Comparison of ENCODE assay signal across 8 cellular contexts in the genomic region with DNA sequence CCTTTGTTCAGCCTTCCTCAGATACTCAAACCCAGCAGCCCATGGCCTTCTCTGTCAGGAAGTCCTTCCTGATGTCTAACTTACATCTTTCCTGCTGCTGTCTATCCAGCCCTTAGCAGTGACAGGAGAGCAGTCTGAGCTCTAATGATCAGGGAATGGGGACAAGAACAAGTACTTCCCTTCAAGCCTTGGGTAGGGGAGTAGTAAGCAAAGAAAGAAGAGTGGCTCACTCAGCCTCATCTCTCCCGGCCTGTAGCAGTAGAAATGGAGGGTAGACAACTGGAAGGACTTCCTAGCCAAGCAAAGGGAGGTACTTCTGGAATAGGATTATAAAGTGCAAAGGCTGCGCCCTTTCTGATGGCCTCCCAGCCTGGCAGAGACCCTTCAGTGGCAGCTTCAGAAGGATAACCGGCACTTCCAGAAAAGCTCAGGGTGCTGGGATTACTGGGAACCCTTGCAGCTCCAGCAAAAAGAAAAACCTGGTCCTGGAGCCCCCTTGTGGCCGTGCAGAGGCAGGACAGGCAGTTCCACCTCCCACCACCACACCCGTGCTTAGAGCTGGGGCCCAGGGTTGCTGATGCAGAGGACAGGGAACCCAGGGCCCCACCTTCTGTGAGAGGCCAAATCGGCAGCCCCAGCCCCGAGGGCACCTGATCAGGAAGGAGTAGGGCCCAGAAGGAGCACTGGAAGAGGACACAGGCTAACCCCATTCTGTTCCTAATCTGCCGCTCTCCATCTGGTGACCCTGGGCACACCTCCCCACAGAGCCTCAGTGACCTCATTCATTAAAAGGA. TPM values are rescaled to one million over a fixed set of nuclear protein-coding genes. Genes with fewer than 3 reads are reported as not detected.
DNase-seq lines count a peak whose midpoint lies in the region; ATAC-seq and TF ChIP-seq lines count a peak whose summit lies in the region.

No MANE protein-coding gene starts in this region.

- no peak for TF ChIP-seq EP300 in suprapubic skin (IDR thresholded peaks at IDR 0.05)

- H3K4me1 Mint-ChIP-seq in nephron progenitor cell, result peaks cover 81% of the 10 kb centered on the region

- peak; percentile 80 for ATAC-seq in esophagus mucosa
- no peak for ATAC-seq in HG02623 (IDR thresholded peaks at IDR 0.05; ENCODE audit: unreplicated experiment)

- no peaks in the 10 kb centered on the region for H3K9me2 ChIP-seq in OCI-LY7 (ENCODE audit: insufficient read depth, low read length)

- no peak overlapping the region for H2AFZ ChIP-seq in OCI-LY7 (ENCODE audit: low read length)

- H3K4me2 ChIP-seq in OCI-LY7 (ENCODE audit: low read length), result no peak overlapping the region

- BruUV-seq in OCI-LY7 (replicated peaks; lab: Mats Ljungman, UMichigan), result no TSS peak

- H3K4me3 ChIP-seq in GM06990 (replicated peaks; ENCODE audit: low read depth, low read length) (no peak overlapping the region), OCI-LY7 (ENCODE audit: low read depth, low read length, poor library complexity, severe bottlenecking) (no peak overlapping the region), suprapubic skin (no peak overlapping the region)

- H3K36me3 ChIP-seq in GM06990 (ENCODE audit: control insufficient read depth, insufficient read depth, low read length) (no peaks in the 10 kb centered on the region; the same call in 1 of the 2 replicates), OCI-LY7 (ENCODE audit: insufficient read depth, low read length) (no peaks in the 10 kb centered on the region), suprapubic skin (no peaks in the 10 kb centered on the region)

- POLR2A ChIA-PET in OCI-LY7 (lab: Charles Lee), result interaction anchor here (0.6 to 1.1 kb wide), 5 partner anchors 10 to 184 kb away, joined by 3 to 9 read pairs (median 8); a partner anchor contains a TSS

- peaks cover 30% of the 10 kb centered on the region for H3K27me3 Mint-ChIP-seq in nephron progenitor cell (ENCODE audit: low read depth, poor library complexity)

- CTCF ChIA-PET in OCI-LY7 (lab: Charles Lee; ENCODE audit: unreplicated experiment), result interaction anchor here (0.6 to 1.5 kb wide), 6 partner anchors 10 to 1003 kb away, joined by 3 to 9 read pairs (median 3); a partner anchor contains a TSS

- H3K27me3 ChIP-seq in GM06990 (replicated peaks; ENCODE audit: control insufficient read depth, insufficient read depth, low read length) (peaks cover 4% of the 10 kb centered on the region; the same call in 1 of the 2 replicates), suprapubic skin (peaks cover 5% of the 10 kb centered on the region)

- H4K20me1 ChIP-seq in OCI-LY7 (ENCODE audit: insufficient read depth, low read length), result no peaks in the 10 kb centered on the region

- TF ChIP-seq POLR2A in suprapubic skin (IDR thresholded peaks at IDR 0.05), result no peak

- H3K9me3 Mint-ChIP-seq in nephron progenitor cell, result no peaks in the 10 kb centered on the region

- H3K27ac Mint-ChIP-seq in nephron progenitor cell, result no peak overlapping the region

- H3K36me3 Mint-ChIP-seq in nephron progenitor cell (ENCODE audit: low read depth), result no peaks in the 10 kb centered on the region

- H3K9me3 ChIP-seq in OCI-LY7 (ENCODE audit: low read length) (no peaks in the 10 kb centered on the region), suprapubic skin (no peaks in the 10 kb centered on the region)

- TF ChIP-seq CTCF in GM06990 (IDR thresholded peaks at IDR 0.05; ENCODE audit: insufficient read depth, low read length, poor library complexity, severe bottlenecking) (peak; percentile 96), OCI-LY7 (conservative IDR thresholded peaks at IDR 0.05; ENCODE audit: low read length) (peak; percentile 99), nephron progenitor cell (IDR thresholded peaks at IDR 0.05) (peak; percentile 96), suprapubic skin (IDR thresholded peaks at IDR 0.05) (peak; percentile 99)

- intact Hi-C loops in OCI-LY7 (cut with micrococcal nuclease; ENCODE audit: unreplicated experiment), result loop anchor here (1.0 kb wide), 2 partner anchors 169 to 195 kb away; no protein-coding TSS in a partner anchor

- H3K4me1 ChIP-seq in OCI-LY7 (ENCODE audit: insufficient read depth, low read length, poor library complexity, severe bottlenecking) (peaks cover 19% of the 10 kb centered on the region), suprapubic skin (peaks cover 21% of the 10 kb centered on the region)

- H3K4me3 Mint-ChIP-seq in nephron progenitor cell, result no peak overlapping the region

- peak; percentile 32 for DNase-seq in GM06990 (ENCODE audit: extremely low read depth, insufficient read length)
- peak; percentile 91 for DNase-seq in HuH-7 (ENCODE audit: low spot score)
- peak; percentile 77 for DNase-seq in OCI-LY7 (ENCODE audit: low spot score)
- peak; percentile 43 for DNase-seq in activated T-cell treated with anti-CD3 and anti-CD28 coated beads for 24 hours (ENCODE audit: low read depth)
- DNase-seq in nephron progenitor cell, result peak; percentile 85
- peak in 1 of 2 donors; percentile 88 for DNase-seq in suprapubic skin (ENCODE audit: low spot score in 2 of 2)

- no peak overlapping the region for H3K27ac ChIP-seq in OCI-LY7 (ENCODE audit: low read depth, low read length, poor library complexity, severe bottlenecking)
- H3K27ac ChIP-seq in suprapubic skin, result no peak overlapping the region

- WGBS in suprapubic skin, result 25% methylated on average over 8 of the region's 8 CpGs

- no peaks in the 10 kb centered on the region for H3K79me2 ChIP-seq in OCI-LY7 (ENCODE audit: insufficient read depth, low read depth, low read length)

RNA-seq across cellular contexts. Expression of a gene that starts 12.4 kb away (rescaled TPM):
- 28.2 and 42.5 TPM in 2 replicates for total RNA-seq in OCI-LY7 (2014; rRNA removed; shearing (Covaris generic))
- 36.0 and 37.9 TPM in 2 replicates for total RNA-seq in OCI-LY7 (2022)
- total RNA-seq in esophagus mucosa, result 35.2 TPM
- 10 to 100 TPM; 40.6 to 56.4 (median 52.6) TPM for total RNA-seq in suprapubic skin
